Comparison of ENCODE assay signal across 1 cellular context in the genomic region with DNA sequence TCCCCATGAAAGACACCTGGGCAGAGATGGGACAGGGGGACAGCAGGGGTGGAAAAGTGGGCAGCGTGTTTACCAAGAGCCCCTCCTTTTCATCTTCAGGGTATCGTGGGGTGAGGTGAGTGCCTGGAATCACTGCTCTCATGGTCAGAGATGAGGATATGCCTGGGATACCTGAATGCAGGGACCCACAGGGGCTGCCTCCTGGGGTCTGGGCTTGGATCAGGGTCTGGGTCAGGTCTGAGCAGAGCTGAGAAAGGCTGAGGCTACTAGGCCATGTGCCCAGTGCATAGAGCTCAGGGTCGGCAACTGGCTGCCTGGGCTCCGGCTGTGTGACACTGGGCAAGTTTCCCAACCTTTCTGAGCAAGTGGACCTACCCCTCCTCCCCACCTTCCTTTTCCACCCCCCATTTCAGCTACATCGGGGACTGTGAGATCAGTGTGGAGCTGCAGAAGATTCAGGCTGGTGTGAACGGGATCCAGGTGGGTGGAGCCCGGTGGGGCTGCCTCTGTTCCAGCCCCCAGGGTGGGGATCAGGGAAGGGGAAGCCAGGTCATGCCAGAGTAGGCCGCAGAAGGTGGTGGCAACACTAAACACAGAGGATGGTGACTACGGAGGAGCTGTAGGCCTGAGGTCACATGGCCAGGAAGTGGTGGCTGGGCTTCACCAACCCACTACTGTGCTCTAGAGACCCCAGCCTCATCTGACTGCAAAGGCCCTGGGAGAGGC.
A peak's percentile ranks its signal among the peaks of the same experiment; 100 is the strongest.
TF ChIP-seq lines count a peak whose summit lies in the region.

No MANE protein-coding gene starts in this region.

TF ChIP-seq in HepG2, 621 proteins besides CTCF, POLR2A, EP300 and RAD21:
- TF ChIP-seq ZNF768 (CRISPR knock-in tag; IDR thresholded peaks at IDR 0.05) (peak; percentile 67; the same call in 1 of the 2 replicates), SNAPC4 (CRISPR knock-in tag; IDR thresholded peaks at IDR 0.05) (no peak)
TF ChIP-seq in HepG2: peak in this region for 1.
